Comparison of ENCODE assay signal across 28 cellular contexts in genomic region chr20:25339608-25340007, GRCh38. TPM values are rescaled to one million over a fixed set of nuclear protein-coding genes. Genes with fewer than 3 reads are reported as not detected.
DNase-seq lines count a peak whose midpoint lies in the region; ATAC-seq, FAIRE-seq and TF ChIP-seq lines count a peak whose summit lies in the region.
"Had no signal": no experiment of that assay in that cellular context is flagged by ENCODE, and none has a peak within 500 bp of the region (broad histone marks: within the 10 kb centered on the region; RNA-seq: fewer than 3 reads in every experiment).

No MANE protein-coding gene starts in this region.

- H3K56ac ChIP-seq in H9 (ENCODE audit: insufficient read length, low read depth, low read length): no peak overlapping the region

- H3K4me2 ChIP-seq in H9 (ENCODE audit: insufficient read depth, insufficient read length, low read length): no peak overlapping the region
- H3K4me2 ChIP-seq: A549, smooth muscle cell had no signal

- no peak overlapping the region for H3K4ac ChIP-seq in H9 (ENCODE audit: low read depth, low read length)

- H2BK120ac ChIP-seq in H9 (ENCODE audit: low read depth, low read length, poor library complexity, severe bottlenecking): no peak overlapping the region

- peaks cover 20% of the 10 kb centered on the region in 2 experiments for H3K4me1 Mint-ChIP-seq in H9

- H2BK15ac ChIP-seq in H9 (ENCODE audit: low read depth, low read length): no peak overlapping the region

- H2AFZ ChIP-seq in H9 (ENCODE audit: low read length): no peak overlapping the region
- H2AFZ ChIP-seq: GM23248 had no signal

- no peaks in the 10 kb centered on the region; the same call in 1 of the 2 replicates for H3K79me2 ChIP-seq in H9 (ENCODE audit: insufficient read depth, low read length)

- H3K36me3 ChIP-seq in pancreas: no peaks in the 10 kb centered on the region
- H3K36me3 ChIP-seq in ascending aorta: peaks cover 0 to 11% of the 10 kb centered on the region in 2 donors

- H4K5ac ChIP-seq in H9 (ENCODE audit: insufficient read length, low read depth, low read length): no peak overlapping the region

- H4K8ac ChIP-seq in H9 (replicated peaks; ENCODE audit: insufficient read length, low read depth, low read length): no peak overlapping the region

- DNase-seq in H9: no peak
- peak; percentile 43 to 60 for DNase-seq in left colon
- peak in 4 of 6 donors; percentile 53 to 83 (median 70) for DNase-seq in pancreas
- no peak for DNase-seq in NCI-H748 (lab: John Stamatoyannopoulos, UW; ENCODE audit: unreplicated experiment)
- DNase-seq in activated T-cell treated with anti-CD3 and anti-CD28 coated beads, Interleukin-2, amount 50 U/mL, for 48 hours: no peak
- DNase-seq in ascending aorta (ENCODE audit: low spot score in 2 of 2): no peak
- DNase-seq: activated CD4-positive, alpha-beta T cell treated with anti-CD3 and anti-CD28 coated beads, Interleukin-2, amount 50 U/mL, for 1 hour; activated CD8-positive, alpha-beta memory T cell treated with anti-CD3 and anti-CD28 coated beads, Interleukin-2, amount 50 U/mL, for 48 hours; activated effector memory CD4-positive, alpha-beta T cell treated with Interleukin-2 at 50 U/mL for 16 hours; EL; GM23248; left cardiac atrium; NCI-H1092; NCI-H2029 treated with DMSO at 0.1 percent for 48 hours; NCI-H446 treated with DMSO at 0.1 percent for 48 hours; stimulated activated CD4-positive, alpha-beta T cell treated with anti-CD3 and anti-CD28 coated beads, Interleukin-4, amount 100 ng/mL, for 24 hours; stimulated activated naive CD4-positive, alpha-beta T cell treated with Interleukin-2 at 50 U/mL for 16 hours; T-helper 1 cell; tibial artery had no signal

- no peak overlapping the region for H3K23ac ChIP-seq in H9 (ENCODE audit: insufficient read length, low read depth, low read length)

- no peak overlapping the region for H2AK5ac ChIP-seq in H9 (ENCODE audit: insufficient read length, low read length)

- no peak overlapping the region for H4K91ac ChIP-seq in H9 (ENCODE audit: insufficient read length, low read depth, low read length)

- WGBS in H9 (ENCODE audit: extremely low coverage, insufficient read length, low lambda C conversion rate): no CpG with 5 or more reads among the region's 12 CpGs
- WGBS in pancreas, 2 donors: 6 to 15% methylated on average over 12 of the region's 12 CpGs

- H2BK20ac ChIP-seq in H9 (ENCODE audit: low read depth, low read length, poor library complexity, severe bottlenecking): no peak overlapping the region

- H3K27me3 Mint-ChIP-seq in H9 (ENCODE audit: low read depth): no peaks in the 10 kb centered on the region
- H3K27me3 Mint-ChIP-seq: B cell, brain had no signal

- H3K9me3 ChIP-seq in H9 (ENCODE audit: control insufficient read depth, low read depth, low read length) (no peaks in the 10 kb centered on the region), pancreas (no peaks in the 10 kb centered on the region), ascending aorta (no peaks in the 10 kb centered on the region)
- H3K9me3 ChIP-seq: A549, SJSA1, tibial artery had no signal

- no peak overlapping the region for H3K4me3 Mint-ChIP-seq in H9
- H3K4me3 Mint-ChIP-seq: B cell, brain, neural crest cell had no signal

- ATAC-seq in left colon (peak; percentile 93), pancreas (peak; percentile 86 to 90 (median 88)), HG03025 (IDR thresholded peaks at IDR 0.05; ENCODE audit: low FRiP score, unreplicated experiment) (no peak)
- ATAC-seq: A549, left cardiac atrium, Panc1 had no signal

- H3K4me1 ChIP-seq in H9 (ENCODE audit: insufficient read depth, low read length) (peaks cover 3% of the 10 kb centered on the region), pancreas (peaks cover 43 to 44% (median 44%) of the 10 kb centered on the region in 3 donors), ascending aorta (no peaks in the 10 kb centered on the region)

- H3K27me3 ChIP-seq in H9 (ENCODE audit: insufficient read depth, low read length) (no peaks in the 10 kb centered on the region), pancreas (no peaks in the 10 kb centered on the region), ascending aorta (no peaks in the 10 kb centered on the region)
- H3K27me3 ChIP-seq: SJSA1, tibial artery had no signal

- no peaks in the 10 kb centered on the region for H4K20me1 ChIP-seq in H9 (ENCODE audit: control insufficient read depth, insufficient read depth, insufficient read length)

- no peak overlapping the region for H3K9ac ChIP-seq in H9 (ENCODE audit: extremely low read depth, insufficient read length, low read length)
- H3K9ac ChIP-seq: GM23248 had no signal

- H3K27ac Mint-ChIP-seq in H9: peak overlapping the region in 1 of 3 experiments; percentile 63; a peak in 3 of 7 replicates
- H3K27ac Mint-ChIP-seq: B cell had no signal

- H2BK12ac ChIP-seq in H9 (ENCODE audit: insufficient read length, low read depth, low read length): no peak overlapping the region

- peaks cover 14 to 17% (median 16%) of the 10 kb centered on the region in 3 experiments for H3K36me3 Mint-ChIP-seq in H9 (ENCODE audit: insufficient read depth in 1 of 3, low read depth in 3 of 3)

- FAIRE-seq in pancreas (lab: Jason Lieb, UNC): no peak

- TF ChIP-seq CTCF in 22Rv1 (IDR thresholded peaks at IDR 0.05) (no peak), H9 (conservative IDR thresholded peaks at IDR 0.05) (no peak), pancreas (IDR thresholded peaks at IDR 0.05) (no peak), ascending aorta (IDR thresholded peaks at IDR 0.05) (no peak)

- no peak overlapping the region for H3K14ac ChIP-seq in H9 (ENCODE audit: insufficient read depth, low read length)

- H2BK5ac ChIP-seq in H9 (ENCODE audit: insufficient read length, low read length): no peak overlapping the region

- intact Hi-C loops in left colon (cut with DNase I, micrococcal nuclease): no loop called here
- intact Hi-C loops in pancreas (cut with DNase I): loop anchor here in 2 of 3 donors (5.0 kb wide), 2 partner anchors 58 to 63 kb away; no protein-coding TSS in a partner anchor
- intact Hi-C loops in ascending aorta (cut with DNase I): no loop called here

- peak overlapping the region; percentile 11 for H3K18ac ChIP-seq in H9 (ENCODE audit: insufficient read length, low read depth, low read length)

- H3K9me3 Mint-ChIP-seq in H9: peaks cover 0 to 2% of the 10 kb centered on the region in 2 experiments; a peak in 2 of 5 replicates
- H3K9me3 Mint-ChIP-seq: neural crest cell had no signal

- peaks cover 7% of the 10 kb centered on the region for H3K79me1 ChIP-seq in H9 (ENCODE audit: insufficient read depth, low read depth, low read length, poor library complexity, severe bottlenecking)

- no peaks in the 10 kb centered on the region for H3K23me2 ChIP-seq in H9 (ENCODE audit: insufficient read length, low read depth, low read length, poor library complexity, severe bottlenecking)

- H3K4me3 ChIP-seq in pancreas (peak overlapping the region in 2 of 4 donors; percentile 10 to 22), ascending aorta (no peak overlapping the region)
- H3K4me3 ChIP-seq: A549, GM23248, SJSA1, smooth muscle cell, tibial artery had no signal

- H3T11ph ChIP-seq in H9 (ENCODE audit: low read length): no peak overlapping the region

- H3K27ac ChIP-seq in 22Rv1 (peak overlapping the region; percentile 37), H9 (ENCODE audit: insufficient read length, low read depth, low read length) (no peak overlapping the region), pancreas (peak overlapping the region; percentile 43 to 88 (median 66)), ascending aorta (no peak overlapping the region)
- H3K27ac ChIP-seq: A549, GM23248, SJSA1, tibial artery had no signal

RNA-seq across cellular contexts. Expression of gene ABHD12, which starts 51.0 kb away (rescaled TPM):
- total RNA-seq in H9 (2021) (54.4 and 56.6 TPM in 2 replicates), left colon (10 to 100 TPM; 42.4 to 76.1 TPM), pancreas (10 to 100 TPM; 44.4 to 73.0 (median 53.9) TPM), ascending aorta (24.3 TPM)
- 10 to 100 TPM; 55.9 to 64.3 TPM for polyA plus RNA-seq in pancreas

Comparison
In these comparisons a context has a peak if more than half of its experiments do, and no peak if none do; other contexts are left out.
1. H3K27ac ChIP-seq: peak in 22Rv1 (single experiment) and pancreas (4 of 4); none in H9 (single experiment) and ascending aorta (0 of 2).
2. DNase-seq: peak in left colon (2 of 2) and pancreas (4 of 6); none in H9 (single experiment), NCI-H748 (single experiment), activated T-cell treated with anti-CD3 and anti-CD28 coated beads, Interleukin-2, amount 50 U/mL, for 48 hours (0 of 2) and ascending aorta (0 of 2).
3. intact Hi-C loops: an anchor here in pancreas (5.0 kb wide); none called in left colon and ascending aorta.